ENCODE assay signal across 8 cellular contexts in the genomic region with DNA sequence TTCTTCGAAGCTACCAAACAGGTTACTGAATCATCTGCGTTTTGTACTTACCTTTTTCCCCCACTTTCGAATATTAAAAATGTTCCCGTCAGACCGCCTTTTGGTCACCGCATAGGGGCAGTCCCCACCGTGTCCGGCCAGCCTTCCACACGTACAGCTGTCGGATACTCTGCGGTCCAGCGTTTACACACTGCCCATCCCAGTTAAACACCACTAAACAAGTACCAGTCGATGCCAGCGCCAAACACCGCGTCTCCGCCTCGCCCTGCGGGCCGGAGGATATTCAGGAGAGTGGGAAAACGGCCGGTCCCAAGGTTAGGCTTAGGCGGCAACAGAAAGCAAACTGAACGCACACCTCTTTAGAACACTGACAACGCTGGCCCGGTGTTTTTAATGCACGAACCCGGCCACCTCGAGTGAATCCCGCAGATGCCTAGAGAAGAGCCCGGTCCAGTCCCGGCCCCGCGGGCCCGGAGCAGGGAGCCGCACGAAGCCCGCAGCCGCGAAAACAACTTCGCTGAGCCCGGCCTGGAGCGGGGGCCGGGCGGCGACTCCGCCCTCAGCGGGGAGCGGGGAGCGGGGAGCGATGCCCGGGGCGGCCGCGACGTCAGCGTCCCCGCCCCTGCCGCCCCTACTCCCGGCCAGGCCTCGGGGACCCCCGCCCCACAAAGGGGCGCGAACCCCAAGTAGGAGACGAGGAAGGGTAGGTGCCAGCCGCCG. TPM values are rescaled to one million over a fixed set of nuclear protein-coding genes. Genes with fewer than 3 reads are reported as not detected.
DNase-seq lines count a peak whose midpoint lies in the region; ATAC-seq and TF ChIP-seq lines count a peak whose summit lies in the region.

No MANE protein-coding gene starts in this region.

- peak overlapping the region; percentile 85 to 86 for H3K4me3 Mint-ChIP-seq in stimulated activated naive B cell treated with anti-CD40 and anti-IgM and Interleukin-4, amounts not matched to agents 10 μg/mL and 1 μg/mL and 100 μg/mL, for 72 hours

- peak; percentile 18 for ATAC-seq in HG02884 (IDR thresholded peaks at IDR 0.05; ENCODE audit: unreplicated experiment)
- ATAC-seq in stimulated activated naive B cell treated with anti-CD40 and anti-IgM and Interleukin-4, amounts not matched to agents 10 μg/mL and 1 μg/mL and 100 μg/mL, for 72 hours (replicated peaks) = peak; percentile 45 to 53

- no peaks in the 10 kb centered on the region for H3K9me3 Mint-ChIP-seq in stimulated activated naive B cell treated with anti-CD40 and anti-IgM and Interleukin-4, amounts not matched to agents 10 μg/mL and 1 μg/mL and 100 μg/mL, for 72 hours

- POLR2A ChIA-PET in GM10248 (lab: Yijun Ruan, JAX) = no interaction called here

- DNase-seq in AG10803 (ENCODE audit: low read depth) (peak; percentile 34), GM10248 (ENCODE audit: extremely low spot score) (peak; percentile 76), NCI-H526 (lab: John Stamatoyannopoulos, UW) (peak; percentile 45 to 90), breast epithelium (ENCODE audit: low spot score in 2 of 2) (peak; percentile 65 to 70), kidney tubule cell (ENCODE audit: low spot score) (peak; percentile 59)
- DNase-seq in stimulated activated naive B cell treated with anti-CD40 and anti-IgM and Interleukin-4, amounts not matched to agents 10 μg/mL and 1 μg/mL and 100 μg/mL, for 72 hours = peak; percentile 18
- DNase-seq in activated effector memory CD4-positive, alpha-beta T cell treated with anti-CD3 and anti-CD28 coated beads, Interleukin-2, amount 50 U/mL, for 16 hours = no peak

- no peaks in the 10 kb centered on the region for H3K27me3 ChIP-seq in breast epithelium

- peak; percentile 17 for TF ChIP-seq POLR2A in breast epithelium (IDR thresholded peaks at IDR 0.05)

- H3K27me3 Mint-ChIP-seq in stimulated activated naive B cell treated with anti-CD40 and anti-IgM and Interleukin-4, amounts not matched to agents 10 μg/mL and 1 μg/mL and 100 μg/mL, for 72 hours = no peaks in the 10 kb centered on the region

- H3K27ac Mint-ChIP-seq in stimulated activated naive B cell treated with anti-CD40 and anti-IgM and Interleukin-4, amounts not matched to agents 10 μg/mL and 1 μg/mL and 100 μg/mL, for 72 hours = peak overlapping the region; percentile 89

- H3K4me1 ChIP-seq in breast epithelium = peaks cover 0 to 7% of the 10 kb centered on the region in 2 donors

- no peaks in the 10 kb centered on the region for H3K36me3 ChIP-seq in breast epithelium

- TF ChIP-seq CTCF in AG10803 (conservative IDR thresholded peaks at IDR 0.05; ENCODE audit: low read length) = no peak
- TF ChIP-seq CTCF in GM10248 (IDR thresholded peaks at IDR 0.05; ENCODE audit: control extremely low read depth, extremely low read depth, low read depth, missing control alignments) = no peak
- TF ChIP-seq CTCF in breast epithelium (IDR thresholded peaks at IDR 0.05) = peak in 1 of 3 donors; percentile 14

- CTCF ChIA-PET in GM10248 (lab: Yijun Ruan, JAX) = interaction anchor here (0.9 to 1.8 kb wide), 3 partner anchors 11 to 59 kb away, joined by 3 to 4 read pairs (median 4); a partner anchor contains a TSS

- H3K4me3 ChIP-seq in AG10803 (ENCODE audit: low read length) (peak overlapping the region; percentile 90), breast epithelium (peak overlapping the region; percentile 96 to 100 (median 99))

- peaks cover 12 to 24% of the 10 kb centered on the region in 2 donors for H3K4me1 Mint-ChIP-seq in stimulated activated naive B cell treated with anti-CD40 and anti-IgM and Interleukin-4, amounts not matched to agents 10 μg/mL and 1 μg/mL and 100 μg/mL, for 72 hours

- H3K9me3 ChIP-seq in breast epithelium = no peaks in the 10 kb centered on the region

- intact Hi-C loops in breast epithelium (cut with DNase I; ENCODE audit: low total_unique reads) = no loop called here

- peak overlapping the region; percentile 98 to 99 for H3K27ac ChIP-seq in breast epithelium

- H3K36me3 Mint-ChIP-seq in stimulated activated naive B cell treated with anti-CD40 and anti-IgM and Interleukin-4, amounts not matched to agents 10 μg/mL and 1 μg/mL and 100 μg/mL, for 72 hours = no peaks in the 10 kb centered on the region

RNA-seq across cellular contexts. Expression of a gene that starts 0.7 kb away (rescaled TPM):
- total RNA-seq in breast epithelium = 10 to 100 TPM; 10.9 to 18.3 (median 14.4) TPM

RNA-seq across cellular contexts. Expression of a gene that starts 10.1 kb away (rescaled TPM):
- 10 to 100 TPM; 45.2 to 61.3 (median 58.1) TPM for total RNA-seq in breast epithelium

RNA-seq across cellular contexts. Expression of a gene that starts 11.9 kb away (rescaled TPM):
- 10 to 100 TPM; 20.3 to 28.2 (median 28.1) TPM for total RNA-seq in breast epithelium

RNA-seq across cellular contexts. Expression of a gene that starts 33.0 kb away (rescaled TPM):
- 10 to 100 TPM; 19.3 to 19.6 (median 19.4) TPM for total RNA-seq in breast epithelium

RNA-seq across cellular contexts. Expression of a gene that starts 57.7 kb away (rescaled TPM):
- total RNA-seq in breast epithelium = under 1 TPM in 1 of 3 donors, not detected in 2; 0.16 TPM
